29 cellular contexts compared by ENCODE assay signal in genomic region chr4:3807861-3808521, GRCh38. TPM values are rescaled to one million over a fixed set of nuclear protein-coding genes. Genes with fewer than 3 reads are reported as not detected.
DNase-seq lines count a peak whose midpoint lies in the region; ATAC-seq and TF ChIP-seq lines count a peak whose summit lies in the region.
"Had no signal": no experiment of that assay in that cellular context is flagged by ENCODE, and none has a peak within 500 bp of the region (broad histone marks: within the 10 kb centered on the region; RNA-seq: fewer than 3 reads in every experiment).

No MANE protein-coding gene starts in this region.

- H3K27ac ChIP-seq in HUES48 (ENCODE audit: low read depth, low read length) (peak overlapping the region; percentile 67), iPS-20b (ENCODE audit: low read length) (no peak overlapping the region), MM.1S (ENCODE audit: low read length) (no peak overlapping the region)
- H3K27ac ChIP-seq: BLaER1, brain microvascular endothelial cell, Peyer's patch, psoas muscle, transverse colon had no signal

- no peaks in the 10 kb centered on the region for H4K20me1 ChIP-seq in MM.1S (ENCODE audit: insufficient read depth, low read length)
- H4K20me1 ChIP-seq: BLaER1 had no signal

- no peaks in the 10 kb centered on the region for H3K36me3 ChIP-seq in HUES48 (ENCODE audit: control insufficient read depth, insufficient read depth, low read length)
- no peaks in the 10 kb centered on the region for H3K36me3 ChIP-seq in iPS-20b (ENCODE audit: insufficient read depth, low read depth, low read length)
- H3K36me3 ChIP-seq in MM.1S (replicated peaks; ENCODE audit: insufficient read depth, low read length), result no peaks in the 10 kb centered on the region
- H3K36me3 ChIP-seq: BLaER1, brain microvascular endothelial cell, Peyer's patch, transverse colon had no signal

- H3K9me3 ChIP-seq in HUES48 (ENCODE audit: control insufficient read depth, insufficient read depth, low read length) (no peaks in the 10 kb centered on the region), iPS-20b (ENCODE audit: insufficient read depth, low read depth, low read length) (no peaks in the 10 kb centered on the region), MM.1S (replicated peaks; ENCODE audit: insufficient read depth, low read length) (no peaks in the 10 kb centered on the region)
- H3K9me3 ChIP-seq: BLaER1, Peyer's patch, psoas muscle, transverse colon had no signal

- no peaks in the 10 kb centered on the region for H3K9me3 Mint-ChIP-seq in WTC11
- H3K9me3 Mint-ChIP-seq: activated CD8-positive, alpha-beta T cell treated with anti-CD3 and anti-CD28 coated beads for 36 hours; activated naive CD4-positive, alpha-beta T cell treated with anti-CD3 and anti-CD28 coated beads for 36 hours; activated T-helper 1 cell treated with anti-CD3 and anti-CD28 coated beads, Interleukin-12 subunit alpha, Interleukin-12 subunit beta, Interleukin-2, Interleukin-4 antibody, amounts not matched to agents 30 ng/mL and 10 ng/mL and 1 ng/mL, durations not matched to agents 14 hours and 24 hours and 36 hours; HFFc6; stimulated activated effector memory CD8-positive, alpha-beta T cell treated with anti-CD3 and anti-CD28 coated beads, Interleukin-12 subunit alpha, Interleukin-12 subunit beta, amount 100 ng/mL, for 72 hours; T-helper 2 cell treated with Interferon-gamma antibody and Interleukin-4, amounts not matched to agents 5 μg/mL and 100 μg/mL, for 36 hours had no signal

- H3K4me1 Mint-ChIP-seq in WTC11, result peaks cover 21% of the 10 kb centered on the region
- H3K4me1 Mint-ChIP-seq: stimulated activated effector memory CD8-positive, alpha-beta T cell treated with anti-CD3 and anti-CD28 coated beads, Interleukin-12 subunit alpha, Interleukin-12 subunit beta, amount 100 ng/mL, for 72 hours had no signal

- TF ChIP-seq CTCF in WTC11 (IDR thresholded peaks at IDR 0.05) (no peak), MM.1S (IDR thresholded peaks at IDR 0.05; ENCODE audit: low read length) (no peak)

- ATAC-seq in WTC11 (peak; percentile 59), GM21737 (IDR thresholded peaks at IDR 0.05; ENCODE audit: unreplicated experiment) (no peak)
- ATAC-seq: activated CD8-positive, alpha-beta T cell treated with anti-CD3 and anti-CD28 coated beads for 36 hours; K562; psoas muscle; stimulated activated effector memory CD8-positive, alpha-beta T cell treated with anti-CD3 and anti-CD28 coated beads, Interleukin-12 subunit alpha, Interleukin-12 subunit beta, amount 100 ng/mL, for 72 hours had no signal

- H2AFZ ChIP-seq in MM.1S (ENCODE audit: low read length), result no peak overlapping the region

- CTCF ChIA-PET in WTC11 (lab: Charles Lee), result interaction anchor here (0.8 to 2.3 kb wide), 9 partner anchors 9 to 375 kb away, joined by 3 to 14 read pairs (median 4); no protein-coding TSS in a partner anchor

- H3K27ac Mint-ChIP-seq in WTC11, result peak overlapping the region; percentile 21; the same call in 1 of the 2 replicates
- H3K27ac Mint-ChIP-seq: activated CD8-positive, alpha-beta T cell treated with anti-CD3 and anti-CD28 coated beads for 36 hours; activated naive CD4-positive, alpha-beta T cell treated with anti-CD3 and anti-CD28 coated beads for 36 hours; activated T-helper 1 cell treated with anti-CD3 and anti-CD28 coated beads, Interleukin-12 subunit alpha, Interleukin-12 subunit beta, Interleukin-2, Interleukin-4 antibody, amounts not matched to agents 30 ng/mL and 10 ng/mL and 1 ng/mL, durations not matched to agents 14 hours and 24 hours and 36 hours; HFFc6; naive B cell; stimulated activated effector memory CD8-positive, alpha-beta T cell treated with anti-CD3 and anti-CD28 coated beads, Interleukin-12 subunit alpha, Interleukin-12 subunit beta, amount 100 ng/mL, for 72 hours; T-helper 2 cell treated with Interferon-gamma antibody and Interleukin-4, amounts not matched to agents 5 μg/mL and 100 μg/mL, for 36 hours had no signal

- peaks cover 17% of the 10 kb centered on the region for H3K4me1 ChIP-seq in HUES48 (ENCODE audit: control insufficient read depth, insufficient read depth, low read length)
- peaks cover 8% of the 10 kb centered on the region; the same call in 1 of the 2 replicates for H3K4me1 ChIP-seq in iPS-20b (ENCODE audit: insufficient read depth, low read length)
- H3K4me1 ChIP-seq in MM.1S (ENCODE audit: low read length), result no peaks in the 10 kb centered on the region
- H3K4me1 ChIP-seq: Peyer's patch, psoas muscle, transverse colon had no signal

- H3K4me3 Mint-ChIP-seq in WTC11, result peak overlapping the region; percentile 3; the same call in 1 of the 2 replicates
- H3K4me3 Mint-ChIP-seq: activated CD8-positive, alpha-beta T cell treated with anti-CD3 and anti-CD28 coated beads for 36 hours; activated naive CD4-positive, alpha-beta T cell treated with anti-CD3 and anti-CD28 coated beads for 36 hours; activated T-helper 1 cell treated with anti-CD3 and anti-CD28 coated beads, Interleukin-12 subunit alpha, Interleukin-12 subunit beta, Interleukin-2, Interleukin-4 antibody, amounts not matched to agents 30 ng/mL and 10 ng/mL and 1 ng/mL, durations not matched to agents 14 hours and 24 hours and 36 hours; HFFc6; naive B cell; stimulated activated effector memory CD8-positive, alpha-beta T cell treated with anti-CD3 and anti-CD28 coated beads, Interleukin-12 subunit alpha, Interleukin-12 subunit beta, amount 100 ng/mL, for 72 hours; T-helper 2 cell treated with Interferon-gamma antibody and Interleukin-4, amounts not matched to agents 5 μg/mL and 100 μg/mL, for 36 hours had no signal

- no peaks in the 10 kb centered on the region for H3F3A ChIP-seq in MM.1S (ENCODE audit: insufficient read depth, low read length)

- no peaks in the 10 kb centered on the region for H3K36me3 Mint-ChIP-seq in WTC11
- H3K36me3 Mint-ChIP-seq: naive B cell; stimulated activated effector memory CD8-positive, alpha-beta T cell treated with anti-CD3 and anti-CD28 coated beads, Interleukin-12 subunit alpha, Interleukin-12 subunit beta, amount 100 ng/mL, for 72 hours had no signal

- H3K4me3 ChIP-seq in HUES48 (ENCODE audit: low read depth, low read length), result no peak overlapping the region
- H3K4me3 ChIP-seq in iPS-20b (ENCODE audit: low read length), result no peak overlapping the region
- H3K4me3 ChIP-seq in MM.1S (ENCODE audit: low read length), result no peak overlapping the region
- H3K4me3 ChIP-seq: BLaER1, K562, Peyer's patch, psoas muscle, transverse colon had no signal

- H3K79me2 ChIP-seq in MM.1S (ENCODE audit: low read length), result no peaks in the 10 kb centered on the region

- DNase-seq in WTC11 (ENCODE audit: low spot score), result no peak
- peak; percentile 67 for DNase-seq in retina
- DNase-seq in NCI-H128 (lab: John Stamatoyannopoulos, UW; ENCODE audit: unreplicated experiment), result no peak
- DNase-seq in MM.1S, result no peak
- DNase-seq: activated CD8-positive, alpha-beta memory T cell treated with anti-CD3 and anti-CD28 coated beads, Interleukin-2, amount 50 U/mL, for 48 hours; activated CD8-positive, alpha-beta T cell treated with anti-CD3 and anti-CD28 coated beads for 36 hours; activated naive CD4-positive, alpha-beta T cell treated with anti-CD3 and anti-CD28 coated beads for 36 hours; brain microvascular endothelial cell; effector CD8-positive, alpha-beta T cell; erythroblast; HFFc6; midbrain; naive B cell; NCI-H1092 treated with DMSO at 0.1 percent for 48 hours; NCI-H1930; NCI-H2227 treated with DMSO at 0.1 percent for 48 hours; Peyer's patch; psoas muscle; SHP77 treated with DMSO at 0.1 percent for 48 hours; stimulated activated CD4-positive, alpha-beta T cell treated with anti-CD3 and anti-CD28 coated beads, Interleukin-4, amount 100 ng/mL, for 24 hours; transverse colon had no signal

- POLR2A ChIA-PET in WTC11 (lab: Charles Lee), result interaction anchor here (0.8 kb wide), 1 partner anchor 38 kb away, joined by 3 read pairs; no protein-coding TSS in a partner anchor

- H3K9ac ChIP-seq in HUES48 (ENCODE audit: low read depth, low read length) (no peak overlapping the region), iPS-20b (ENCODE audit: low read depth, low read length) (peak overlapping the region; percentile 54; the same call in 1 of the 2 replicates), MM.1S (ENCODE audit: low read length) (no peak overlapping the region)
- H3K9ac ChIP-seq: BLaER1 had no signal

- no peak overlapping the region for H3K4me2 ChIP-seq in MM.1S (ENCODE audit: low read depth, low read length)
- H3K4me2 ChIP-seq: BLaER1 had no signal

- H3K27me3 ChIP-seq in HUES48 (ENCODE audit: control insufficient read depth, insufficient read depth, low read length) (peaks cover 3% of the 10 kb centered on the region; the same call in 1 of the 2 replicates), iPS-20b (ENCODE audit: insufficient read depth, low read length) (peaks cover 22% of the 10 kb centered on the region), MM.1S (replicated peaks; ENCODE audit: insufficient read depth, low read length) (peaks cover 91% of the 10 kb centered on the region)
- H3K27me3 ChIP-seq: BLaER1, brain microvascular endothelial cell, Peyer's patch had no signal

- peaks cover 5% of the 10 kb centered on the region; the same call in 1 of the 2 replicates for H3K27me3 Mint-ChIP-seq in WTC11 (ENCODE audit: low read depth)

- H3K9me2 ChIP-seq in MM.1S (replicated peaks; ENCODE audit: insufficient read depth, low read length), result no peaks in the 10 kb centered on the region

TF ChIP-seq in WTC11, 78 proteins besides CTCF, POLR2A, EP300 and RAD21 (continues in another document):
- no peak for TF ChIP-seq SMAD3 (CRISPR knock-in tag; IDR thresholded peaks at IDR 0.05; ENCODE audit: borderline replicate concordance)

RNA-seq across cellular contexts. Expression of gene ADRA2C, which starts 41.8 kb away (rescaled TPM):
- total RNA-seq in WTC11 (2021), result 19.8 to 21.8 TPM (median 20.7 TPM) in 3 replicates
- total RNA-seq: activated naive CD4-positive, alpha-beta T cell treated with anti-CD3 and anti-CD28 coated beads for 36 hours; activated T-helper 1 cell treated with anti-CD3 and anti-CD28 coated beads, Interleukin-12 subunit alpha, Interleukin-12 subunit beta, Interleukin-2, Interleukin-4 antibody, amounts not matched to agents 30 ng/mL and 10 ng/mL and 1 ng/mL, durations not matched to agents 14 hours and 24 hours and 36 hours had no signal
